In genomic region chr19:37691881-37692504, GRCh38 we compare ENCODE assay signal across 8 cellular contexts. TPM values are rescaled to one million over a fixed set of nuclear protein-coding genes. Genes with fewer than 3 reads are reported as not detected.
DNase-seq lines count a peak whose midpoint lies in the region; ATAC-seq and TF ChIP-seq lines count a peak whose summit lies in the region.

No MANE protein-coding gene starts in this region.

- peak; percentile 38 to 75 for TF ChIP-seq EP300 in tibial nerve (IDR thresholded peaks at IDR 0.05)

- H3K9me3 ChIP-seq in HEK293 (ENCODE audit: control insufficient read depth, insufficient read depth, low read depth, low read length) (peaks cover 11% of the 10 kb centered on the region), right cardiac atrium (ENCODE audit: control insufficient read depth, low read length) (no peaks in the 10 kb centered on the region), tibial nerve (peaks cover 0 to 27% (median 0%) of the 10 kb centered on the region in 4 donors)

- peaks cover 7% of the 10 kb centered on the region for H3K4me1 Mint-ChIP-seq in T-helper 2 cell treated with Interferon-gamma antibody and Interleukin-4, amounts not matched to agents 5 μg/mL and 100 μg/mL, for 36 hours (ENCODE audit: low read depth)
- peaks cover 19% of the 10 kb centered on the region for H3K4me1 Mint-ChIP-seq in progenitor cell of endocrine pancreas (ENCODE audit: low read depth)

- DNase-seq in AG08396 (ENCODE audit: low spot score) (peak; percentile 84), anterior cingulate cortex (lab: John Stamatoyannopoulos, UW) (peak; percentile 28 to 91 (median 82)), right cardiac atrium (peak; percentile 90 to 95 (median 95)), progenitor cell of endocrine pancreas (ENCODE audit: low spot score, unreplicated experiment) (peak; percentile 74), tibial nerve (ENCODE audit: low spot score in 2 of 2) (peak; percentile 43 to 61), KBM-7 (no peak)
- peak; percentile 70 for DNase-seq in T-helper 2 cell treated with Interferon-gamma antibody and Interleukin-4, amounts not matched to agents 5 μg/mL and 100 μg/mL, for 36 hours (ENCODE audit: low spot score)

- TF ChIP-seq POLR2A in tibial nerve (IDR thresholded peaks at IDR 0.05) = peak in 1 of 2 donors; percentile 40

- H3K9me3 Mint-ChIP-seq in T-helper 2 cell treated with Interferon-gamma antibody and Interleukin-4, amounts not matched to agents 5 μg/mL and 100 μg/mL, for 36 hours = peaks cover 26% of the 10 kb centered on the region
- H3K9me3 Mint-ChIP-seq in progenitor cell of endocrine pancreas (ENCODE audit: low read depth) = no peaks in the 10 kb centered on the region

- POLR2A ChIA-PET in HEK293 (lab: Yijun Ruan, JAX) = no interaction called here

- peak; percentile 98 to 99 for ATAC-seq in right cardiac atrium

- H3K36me3 ChIP-seq in HEK293 (ENCODE audit: control insufficient read depth in 2 of 2, insufficient read depth in 1 of 2, low read length in 2 of 2) (peaks cover 0 to 7% of the 10 kb centered on the region in 2 experiments; a peak in 2 of 3 replicates), tibial nerve (peaks cover 0 to 31% (median 0%) of the 10 kb centered on the region in 3 donors)

- peaks cover 6% of the 10 kb centered on the region for H3K36me3 Mint-ChIP-seq in T-helper 2 cell treated with Interferon-gamma antibody and Interleukin-4, amounts not matched to agents 5 μg/mL and 100 μg/mL, for 36 hours (ENCODE audit: low read depth)
- H3K36me3 Mint-ChIP-seq in progenitor cell of endocrine pancreas (ENCODE audit: insufficient read depth) = peaks cover 10% of the 10 kb centered on the region

- no peaks in the 10 kb centered on the region for H3K4me1 ChIP-seq in HEK293 (ENCODE audit: control insufficient read depth, insufficient read depth, low read length)
- no peaks in the 10 kb centered on the region for H3K4me1 ChIP-seq in right cardiac atrium (ENCODE audit: control insufficient read depth, insufficient read depth, low read length)
- peaks cover 0 to 9% (median 4%) of the 10 kb centered on the region in 4 donors for H3K4me1 ChIP-seq in tibial nerve

- H3K4me3 ChIP-seq in HEK293 (ENCODE audit: low read depth, low read length) = peak overlapping the region; percentile 30
- peak overlapping the region; percentile 84 for H3K4me3 ChIP-seq in right cardiac atrium (ENCODE audit: low read length)
- peak overlapping the region; percentile 52 to 72 (median 62) for H3K4me3 ChIP-seq in tibial nerve

- CTCF ChIA-PET in HEK293 (lab: Yijun Ruan, JAX) = interaction anchor here (0.6 to 1.0 kb wide), 2 partner anchors 13 to 435 kb away, joined by 3 read pairs; no protein-coding TSS in a partner anchor

- H3K27me3 Mint-ChIP-seq in T-helper 2 cell treated with Interferon-gamma antibody and Interleukin-4, amounts not matched to agents 5 μg/mL and 100 μg/mL, for 36 hours (ENCODE audit: low read depth) = no peaks in the 10 kb centered on the region
- no peaks in the 10 kb centered on the region for H3K27me3 Mint-ChIP-seq in progenitor cell of endocrine pancreas

- WGBS in right cardiac atrium = under 1% methylated on average over 48 of the region's 48 CpGs
- WGBS in tibial nerve, 2 donors = 0 to 1% methylated on average over 45 to 48 of the region's 48 CpGs

- H3K27me3 ChIP-seq in right cardiac atrium (ENCODE audit: control insufficient read depth, insufficient read depth) (no peaks in the 10 kb centered on the region), tibial nerve (no peaks in the 10 kb centered on the region)

- in situ Hi-C loops in KBM-7 (cut with MboI; ENCODE audit: low pct_unique_long_range_greater_than_20kb, low sequenced_read_pairs) = no loop called here

- H3K27ac ChIP-seq in HEK293 (ENCODE audit: extremely low read depth, low read depth, low read length) = no peak overlapping the region
- peak overlapping the region; percentile 50 for H3K27ac ChIP-seq in right cardiac atrium (ENCODE audit: low read length)
- H3K27ac ChIP-seq in tibial nerve = peak overlapping the region; percentile 61 to 90 (median 82)

- H3K4me3 Mint-ChIP-seq in T-helper 2 cell treated with Interferon-gamma antibody and Interleukin-4, amounts not matched to agents 5 μg/mL and 100 μg/mL, for 36 hours = peak overlapping the region; percentile 91
- H3K4me3 Mint-ChIP-seq in progenitor cell of endocrine pancreas (ENCODE audit: low read depth) = peak overlapping the region; percentile 93

- TF ChIP-seq CTCF in HEK293 (tag by site-specific recombination; IDR thresholded peaks at IDR 0.05) (no peak; the same call in 1 of the 2 replicates), progenitor cell of endocrine pancreas (IDR thresholded peaks at IDR 0.05; ENCODE audit: unreplicated experiment) (peak; percentile 32), tibial nerve (IDR thresholded peaks at IDR 0.05) (no peak)

- intact Hi-C loops in right cardiac atrium (cut with DNase I) = no loop called here

- peak overlapping the region; percentile 79 for H3K27ac Mint-ChIP-seq in T-helper 2 cell treated with Interferon-gamma antibody and Interleukin-4, amounts not matched to agents 5 μg/mL and 100 μg/mL, for 36 hours
- H3K27ac Mint-ChIP-seq in progenitor cell of endocrine pancreas = peak overlapping the region; percentile 98

TF ChIP-seq in HEK293, 187 proteins besides CTCF, POLR2A, EP300 and RAD21 (continues in another document):
- TF ChIP-seq ZBTB10 (tag by site-specific recombination; IDR thresholded peaks at IDR 0.05) = 0 out of 2 replicates have a peak, but pooled peaks have one; percentile 22
- no peak for TF ChIP-seq KLF9 (tag by site-specific recombination; IDR thresholded peaks at IDR 0.05; ENCODE audit: low read depth)
- no peak for TF ChIP-seq ZNF843 (tag by site-specific recombination; IDR thresholded peaks at IDR 0.05)
- TF ChIP-seq ZBTB17 (tag by site-specific recombination; IDR thresholded peaks at IDR 0.05) = peak; percentile 30; the same call in 1 of the 2 replicates
- no peak for TF ChIP-seq ZNF530 (tag by site-specific recombination; IDR thresholded peaks at IDR 0.05; ENCODE audit: low read depth)
- TF ChIP-seq ZBTB20 (tag by site-specific recombination; IDR thresholded peaks at IDR 0.05) = peak; percentile 71
- TF ChIP-seq GLIS1 (tag by site-specific recombination; IDR thresholded peaks at IDR 0.05) = no peak
- peak; percentile 19 for TF ChIP-seq ZBTB26 (tag by site-specific recombination; optimal IDR thresholded peaks at IDR 0.05)
- no peak for TF ChIP-seq ZNF121 (tag by site-specific recombination; IDR thresholded peaks at IDR 0.05)
- peak; percentile 19; the same call in 1 of the 2 replicates for TF ChIP-seq WT1 (tag by site-specific recombination; IDR thresholded peaks at IDR 0.05)
- TF ChIP-seq ZNF335 (tag by site-specific recombination; conservative IDR thresholded peaks at IDR 0.05) = peak; percentile 58

RNA-seq across cellular contexts. Expression of gene ZNF607, which starts 27.6 kb away (rescaled TPM):
- 1 to 10 TPM; 4.0 to 7.9 (median 7.1) TPM for total RNA-seq in right cardiac atrium
- polyA plus RNA-seq in right cardiac atrium = 2.2 TPM
- 22.7 and 28.9 TPM in 2 replicates for total RNA-seq in progenitor cell of endocrine pancreas
- total RNA-seq in tibial nerve = 10 to 100 TPM in 1 of 4 donors, 1 to 10 TPM in 3; 5.4 to 14.1 (median 7.6) TPM

RNA-seq across cellular contexts. Expression of gene ZFP30, which starts 36.7 kb away (rescaled TPM):
- total RNA-seq in right cardiac atrium (1 to 10 TPM; 5.7 to 9.5 (median 8.5) TPM), progenitor cell of endocrine pancreas (32.0 and 35.7 TPM in 2 replicates), tibial nerve (10 to 100 TPM; 10.2 to 40.6 (median 16.9) TPM)
- polyA plus RNA-seq in right cardiac atrium = 3.5 TPM

Comparison
In these comparisons a context has a peak if more than half of its experiments do, and no peak if none do; other contexts are left out.
1. H3K4me3 ChIP-seq: peak in every context shown above with its lines; median percentile 84 in right cardiac atrium; 62 in tibial nerve; 30 in HEK293.